16 cellular contexts compared by ENCODE assay signal in the genomic region with DNA sequence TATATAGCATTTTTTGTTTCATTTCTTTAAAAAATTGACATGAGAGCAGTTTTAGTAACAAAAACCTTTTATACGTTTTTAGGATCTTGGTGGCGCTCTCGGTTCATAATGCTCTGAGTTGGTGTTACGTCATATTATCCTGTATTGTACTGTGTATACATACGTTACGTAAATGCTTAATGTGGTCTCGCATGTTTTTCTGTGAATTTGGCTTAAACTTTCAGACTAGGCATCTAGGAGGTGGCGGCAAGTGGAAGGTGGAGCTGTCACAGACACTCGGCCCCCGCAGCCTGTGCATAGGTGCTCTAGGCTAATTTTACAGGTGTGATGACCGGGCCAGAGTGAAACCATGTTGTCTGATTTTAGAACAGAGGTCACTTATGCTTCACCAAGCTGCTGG.
DNase-seq lines count a peak whose midpoint lies in the region; ATAC-seq and TF ChIP-seq lines count a peak whose summit lies in the region.
"Had no signal": no experiment of that assay in that cellular context is flagged by ENCODE, and none has a peak within 500 bp of the region (broad histone marks: within the 10 kb centered on the region; RNA-seq: fewer than 3 reads in every experiment).

No MANE protein-coding gene starts in this region.

- 85 to 90% (median 90%) methylated on average over 11 of the region's 11 CpGs for WGBS in stomach, 5 donors

- H3K4me3 Mint-ChIP-seq in activated CD8-positive, alpha-beta T cell treated with anti-CD3 and anti-CD28 coated beads, Interleukin-2, amount 10 ng/mL, durations not matched to agents 7 days and 5 days: peak overlapping the region; percentile 69
- H3K4me3 Mint-ChIP-seq: HFFc6, type B pancreatic cell had no signal

- CTCF ChIA-PET in activated CD8-positive, alpha-beta T cell treated with anti-CD3 and anti-CD28 coated beads, Interleukin-2, amount 10 ng/mL, durations not matched to agents 7 days and 5 days (lab: Charles Lee): interaction anchor here (0.6 to 3.3 kb wide), 5 partner anchors 11 to 114 kb away, joined by 3 to 29 read pairs (median 5); no protein-coding TSS in a partner anchor

- no peak for TF ChIP-seq EP300 in stomach (IDR thresholded peaks at IDR 0.05)

- DNase-seq in stimulated activated CD4-positive, alpha-beta T cell treated with anti-CD3 and anti-CD28 coated beads, Interleukin-2, amount 100 ng/mL, for 24 hours: peak; percentile 25 to 60
- DNase-seq in stimulated activated CD4-positive, alpha-beta T cell treated with anti-CD3 and anti-CD28 coated beads, Interleukin-12 subunit alpha, Interleukin-12 subunit beta, amount 100 ng/mL, for 4 hours: no peak
- DNase-seq in activated CD8-positive, alpha-beta T cell treated with anti-CD3 and anti-CD28 coated beads, Interleukin-2, amount 10 ng/mL, durations not matched to agents 7 days and 5 days: peak; percentile 70
- peak; percentile 66 for DNase-seq in effector CD4-positive, alpha-beta T cell
- DNase-seq in stomach: no peak
- no peak for DNase-seq in NCI-H1694 treated with DMSO at 0.1 percent for 48 hours (lab: John Stamatoyannopoulos, UW)
- no peak for DNase-seq in SK-N-DZ (ENCODE audit: low spot score)
- DNase-seq: brain microvascular endothelial cell, HFFc6, KG1, mesendoderm, NCI-H226, psoas muscle had no signal

- H3K36me3 ChIP-seq in stomach: peaks cover 0 to 16% (median 9%) of the 10 kb centered on the region in 4 donors
- H3K36me3 ChIP-seq: brain microvascular endothelial cell had no signal

- POLR2A ChIA-PET in activated CD8-positive, alpha-beta T cell treated with anti-CD3 and anti-CD28 coated beads, Interleukin-2, amount 10 ng/mL, durations not matched to agents 7 days and 5 days (lab: Charles Lee): interaction anchor here (0.6 to 15.1 kb wide), 4 partner anchors 8 to 114 kb away, joined by 3 to 820 read pairs (median 4); no protein-coding TSS in a partner anchor

- H3K27ac Mint-ChIP-seq in activated CD8-positive, alpha-beta T cell treated with anti-CD3 and anti-CD28 coated beads, Interleukin-2, amount 10 ng/mL, durations not matched to agents 7 days and 5 days: peak overlapping the region; percentile 96
- H3K27ac Mint-ChIP-seq: HFFc6, type B pancreatic cell had no signal

- H3K36me3 Mint-ChIP-seq in activated CD8-positive, alpha-beta T cell treated with anti-CD3 and anti-CD28 coated beads, Interleukin-2, amount 10 ng/mL, durations not matched to agents 7 days and 5 days (ENCODE audit: low read depth): peaks cover 71% of the 10 kb centered on the region

- no peaks in the 10 kb centered on the region for H3K27me3 Mint-ChIP-seq in activated CD8-positive, alpha-beta T cell treated with anti-CD3 and anti-CD28 coated beads, Interleukin-2, amount 10 ng/mL, durations not matched to agents 7 days and 5 days (ENCODE audit: low read depth)
- H3K27me3 Mint-ChIP-seq: type B pancreatic cell had no signal

- H3K4me3 ChIP-seq in stomach: no peak overlapping the region
- H3K4me3 ChIP-seq: psoas muscle had no signal

- TF ChIP-seq POLR2A in stomach (IDR thresholded peaks at IDR 0.05): no peak

- TF ChIP-seq CTCF in stomach (IDR thresholded peaks at IDR 0.05): no peak

- peaks cover 27 to 74% (median 55%) of the 10 kb centered on the region in 4 donors for H3K4me1 ChIP-seq in stomach

- ATAC-seq in activated CD8-positive, alpha-beta T cell treated with anti-CD3 and anti-CD28 coated beads, Interleukin-2, amount 10 ng/mL, durations not matched to agents 7 days and 5 days: peak; percentile 11
- no peak for ATAC-seq in GM21529 (IDR thresholded peaks at IDR 0.05; ENCODE audit: unreplicated experiment)
- ATAC-seq: activated CD4-positive, CD25-positive, alpha-beta regulatory T cell treated with anti-CD3 and anti-CD28 coated beads, Interleukin-2, amount 50 U/mL, for 24 hours; psoas muscle had no signal

- peaks cover 86% of the 10 kb centered on the region for H3K4me1 Mint-ChIP-seq in activated CD8-positive, alpha-beta T cell treated with anti-CD3 and anti-CD28 coated beads, Interleukin-2, amount 10 ng/mL, durations not matched to agents 7 days and 5 days (ENCODE audit: low read depth)

- intact Hi-C loops in stomach (cut with DNase I; ENCODE audit: low total_unique reads): no loop called here

- no peaks in the 10 kb centered on the region for H3K9me3 Mint-ChIP-seq in activated CD8-positive, alpha-beta T cell treated with anti-CD3 and anti-CD28 coated beads, Interleukin-2, amount 10 ng/mL, durations not matched to agents 7 days and 5 days (ENCODE audit: insufficient read depth)
- H3K9me3 Mint-ChIP-seq: HFFc6 had no signal

- no peaks in the 10 kb centered on the region for H3K27me3 ChIP-seq in stomach
- H3K27me3 ChIP-seq: brain microvascular endothelial cell had no signal

- no peaks in the 10 kb centered on the region for H3K9me3 ChIP-seq in stomach
- H3K9me3 ChIP-seq: psoas muscle had no signal

- peak overlapping the region in 4 of 5 donors; percentile 85 to 90 (median 88) for H3K27ac ChIP-seq in stomach
- H3K27ac ChIP-seq: brain microvascular endothelial cell, psoas muscle had no signal

Comparison
In these comparisons a context has a peak if more than half of its experiments do, and no peak if none do; other contexts are left out.
1. DNase-seq: peak in stimulated activated CD4-positive, alpha-beta T cell treated with anti-CD3 and anti-CD28 coated beads, Interleukin-2, amount 100 ng/mL, for 24 hours (2 of 2), activated CD8-positive, alpha-beta T cell treated with anti-CD3 and anti-CD28 coated beads, Interleukin-2, amount 10 ng/mL, durations not matched to agents 7 days and 5 days (single experiment) and effector CD4-positive, alpha-beta T cell (single experiment); none in stimulated activated CD4-positive, alpha-beta T cell treated with anti-CD3 and anti-CD28 coated beads, Interleukin-12 subunit alpha, Interleukin-12 subunit beta, amount 100 ng/mL, for 4 hours (single experiment), stomach (single experiment), NCI-H1694 treated with DMSO at 0.1 percent for 48 hours (single experiment) and SK-N-DZ (single experiment).